In genomic region chr2:7984693-7985353, GRCh38 we compare ENCODE assay signal across 16 cellular contexts.
DNase-seq lines count a peak whose midpoint lies in the region; ATAC-seq and TF ChIP-seq lines count a peak whose summit lies in the region.
"Had no signal": no experiment of that assay in that cellular context is flagged by ENCODE, and none has a peak within 500 bp of the region (broad histone marks: within the 10 kb centered on the region; RNA-seq: fewer than 3 reads in every experiment).

No MANE protein-coding gene starts in this region.

- H3K4me1 Mint-ChIP-seq in activated T-cell treated with anti-CD3 and anti-CD28 coated beads, Interleukin-2, amount 50 U/mL, for 24 hours (ENCODE audit: low read depth) = peaks cover 31% of the 10 kb centered on the region
- H3K4me1 Mint-ChIP-seq in GM23338 = no peaks in the 10 kb centered on the region; the same call in 2 of the 3 replicates
- peaks cover 31% of the 10 kb centered on the region for H3K4me1 Mint-ChIP-seq in T-helper 2 cell treated with Interferon-gamma antibody and Interleukin-4, amounts not matched to agents 5 μg/mL and 100 μg/mL, for 36 hours (ENCODE audit: low read depth)
- H3K4me1 Mint-ChIP-seq in natural killer cell treated with Interleukin-12 subunit alpha and Interleukin-12 subunit beta and Interleukin-15 and Interleukin-18, amount 100 ng/mL, for 72 hours (ENCODE audit: low read depth in 2 of 2) = peaks cover 28 to 29% of the 10 kb centered on the region in 2 donors

- H3K27ac ChIP-seq in GM23338 (ENCODE audit: low read depth) = no peak overlapping the region
- no peak overlapping the region for H3K27ac ChIP-seq in heart left ventricle
- H3K27ac ChIP-seq: ovary, vagina had no signal

- H4K20me1 ChIP-seq in GM23338 (replicated peaks; ENCODE audit: insufficient read depth) = no peaks in the 10 kb centered on the region

- peaks cover 2% of the 10 kb centered on the region for H3K36me3 Mint-ChIP-seq in activated T-cell treated with anti-CD3 and anti-CD28 coated beads, Interleukin-2, amount 50 U/mL, for 24 hours (ENCODE audit: low read depth)
- H3K36me3 Mint-ChIP-seq in GM23338 (ENCODE audit: low read depth) = peaks cover 8% of the 10 kb centered on the region; the same call in 2 of the 3 replicates
- H3K36me3 Mint-ChIP-seq in T-helper 2 cell treated with Interferon-gamma antibody and Interleukin-4, amounts not matched to agents 5 μg/mL and 100 μg/mL, for 36 hours (ENCODE audit: low read depth) = no peaks in the 10 kb centered on the region
- H3K36me3 Mint-ChIP-seq in natural killer cell treated with Interleukin-12 subunit alpha and Interleukin-12 subunit beta and Interleukin-15 and Interleukin-18, amount 100 ng/mL, for 72 hours = peaks cover 7% of the 10 kb centered on the region

- peak overlapping the region; percentile 63 for H2AFZ ChIP-seq in GM23338

- peaks cover 10% of the 10 kb centered on the region for H3K9me3 Mint-ChIP-seq in activated T-cell treated with anti-CD3 and anti-CD28 coated beads, Interleukin-2, amount 50 U/mL, for 24 hours
- peaks cover 9% of the 10 kb centered on the region; the same call in 2 of the 3 replicates for H3K9me3 Mint-ChIP-seq in GM23338
- H3K9me3 Mint-ChIP-seq in T-helper 2 cell treated with Interferon-gamma antibody and Interleukin-4, amounts not matched to agents 5 μg/mL and 100 μg/mL, for 36 hours = peaks cover 12% of the 10 kb centered on the region
- H3K9me3 Mint-ChIP-seq in natural killer cell treated with Interleukin-12 subunit alpha and Interleukin-12 subunit beta and Interleukin-15 and Interleukin-18, amount 100 ng/mL, for 72 hours = no peaks in the 10 kb centered on the region

- H3K27me3 Mint-ChIP-seq in activated T-cell treated with anti-CD3 and anti-CD28 coated beads, Interleukin-2, amount 50 U/mL, for 24 hours = no peaks in the 10 kb centered on the region
- H3K27me3 Mint-ChIP-seq in GM23338 (ENCODE audit: insufficient read depth, low read depth, poor library complexity) = peaks cover 6% of the 10 kb centered on the region
- no peaks in the 10 kb centered on the region for H3K27me3 Mint-ChIP-seq in T-helper 2 cell treated with Interferon-gamma antibody and Interleukin-4, amounts not matched to agents 5 μg/mL and 100 μg/mL, for 36 hours (ENCODE audit: low read depth)
- H3K27me3 Mint-ChIP-seq in natural killer cell treated with Interleukin-12 subunit alpha and Interleukin-12 subunit beta and Interleukin-15 and Interleukin-18, amount 100 ng/mL, for 72 hours = no peaks in the 10 kb centered on the region
- H3K27me3 Mint-ChIP-seq: CD4-positive, alpha-beta T cell had no signal

- no peak for TF ChIP-seq POLR2A in heart left ventricle (IDR thresholded peaks at IDR 0.05)

- 69 to 87% (median 83%) methylated on average over 9 of the region's 9 CpGs for WGBS in heart left ventricle, 4 donors

- H3K4me1 ChIP-seq in GM23338 (ENCODE audit: insufficient read depth) = no peaks in the 10 kb centered on the region
- no peaks in the 10 kb centered on the region for H3K4me1 ChIP-seq in heart left ventricle
- H3K4me1 ChIP-seq: vagina had no signal

- peaks cover 32% of the 10 kb centered on the region for H3K9me2 ChIP-seq in GM23338 (ENCODE audit: insufficient read depth)

- H3K27me3 ChIP-seq in GM23338 (ENCODE audit: insufficient read depth) (no peaks in the 10 kb centered on the region), heart left ventricle (no peaks in the 10 kb centered on the region)
- H3K27me3 ChIP-seq: ovary, vagina had no signal

- peak overlapping the region; percentile 96 for H3K27ac Mint-ChIP-seq in activated T-cell treated with anti-CD3 and anti-CD28 coated beads, Interleukin-2, amount 50 U/mL, for 24 hours
- no peak overlapping the region for H3K27ac Mint-ChIP-seq in GM23338
- H3K27ac Mint-ChIP-seq in T-helper 2 cell treated with Interferon-gamma antibody and Interleukin-4, amounts not matched to agents 5 μg/mL and 100 μg/mL, for 36 hours = peak overlapping the region; percentile 39
- H3K27ac Mint-ChIP-seq in natural killer cell treated with Interleukin-12 subunit alpha and Interleukin-12 subunit beta and Interleukin-15 and Interleukin-18, amount 100 ng/mL, for 72 hours = peak overlapping the region; percentile 64 to 84
- H3K27ac Mint-ChIP-seq: CD4-positive, alpha-beta T cell had no signal

- intact Hi-C loops in heart left ventricle (cut with DNase I) = no loop called here

- peaks cover 0 to 11% (median 5%) of the 10 kb centered on the region in 12 donors for H3K9me3 ChIP-seq in heart left ventricle
- H3K9me3 ChIP-seq: ovary, vagina had no signal

- no peaks in the 10 kb centered on the region for H3K79me2 ChIP-seq in GM23338 (replicated peaks; ENCODE audit: insufficient read depth)

- no peak for DNase-seq in activated T-cell treated with anti-CD3 and anti-CD28 coated beads, Interleukin-2, amount 50 U/mL, for 24 hours
- DNase-seq in activated T-cell treated with anti-CD3 and anti-CD28 coated beads for 4 hours (no peak), GM23338 (ENCODE audit: low spot score) (no peak), NCI-H524 (lab: John Stamatoyannopoulos, UW) (no peak), heart left ventricle (no peak)
- DNase-seq in T-helper 2 cell treated with Interferon-gamma antibody and Interleukin-4, amounts not matched to agents 5 μg/mL and 100 μg/mL, for 36 hours (ENCODE audit: low spot score) = peak; percentile 7
- DNase-seq in natural killer cell treated with Interleukin-12 subunit alpha and Interleukin-12 subunit beta and Interleukin-15 and Interleukin-18, amount 100 ng/mL, for 72 hours (ENCODE audit: low spot score) = no peak
- DNase-seq: ACHN; CD4-positive, alpha-beta T cell; DND-41; NCI-H1417 treated with DMSO at 0.1 percent for 48 hours; ovary; RPMI8226 had no signal

- H3K36me3 ChIP-seq in GM23338 (ENCODE audit: insufficient read depth) (no peaks in the 10 kb centered on the region), heart left ventricle (no peaks in the 10 kb centered on the region)
- H3K36me3 ChIP-seq: ovary, vagina had no signal

- no peaks in the 10 kb centered on the region for H3F3A ChIP-seq in GM23338 (replicated peaks; ENCODE audit: low read depth)

- H3K4me3 ChIP-seq in GM23338 = no peak overlapping the region
- H3K4me3 ChIP-seq in heart left ventricle = no peak overlapping the region
- H3K4me3 ChIP-seq: ovary, vagina had no signal

- ATAC-seq in GM23338 = no peak
- ATAC-seq in natural killer cell treated with Interleukin-12 subunit alpha and Interleukin-12 subunit beta and Interleukin-15 and Interleukin-18, amount 100 ng/mL, for 72 hours = peak; percentile 76 to 77
- no peak for ATAC-seq in GM21526 (IDR thresholded peaks at IDR 0.05; ENCODE audit: low FRiP score, unreplicated experiment)
- ATAC-seq in heart left ventricle = no peak
- ATAC-seq: sciatic nerve had no signal

- H3K4me2 ChIP-seq in GM23338 = no peak overlapping the region

- no peak for TF ChIP-seq CTCF in GM23338 (conservative IDR thresholded peaks at IDR 0.05; ENCODE audit: low read depth in 2 of 2)
- TF ChIP-seq CTCF in heart left ventricle (IDR thresholded peaks at IDR 0.05) = no peak

- H3K4me3 Mint-ChIP-seq in activated T-cell treated with anti-CD3 and anti-CD28 coated beads, Interleukin-2, amount 50 U/mL, for 24 hours = peak overlapping the region; percentile 47
- H3K4me3 Mint-ChIP-seq in GM23338 = no peak overlapping the region
- peak overlapping the region; percentile 37 for H3K4me3 Mint-ChIP-seq in T-helper 2 cell treated with Interferon-gamma antibody and Interleukin-4, amounts not matched to agents 5 μg/mL and 100 μg/mL, for 36 hours
- peak overlapping the region; percentile 72 for H3K4me3 Mint-ChIP-seq in natural killer cell treated with Interleukin-12 subunit alpha and Interleukin-12 subunit beta and Interleukin-15 and Interleukin-18, amount 100 ng/mL, for 72 hours
- H3K4me3 Mint-ChIP-seq: CD4-positive, alpha-beta T cell had no signal

TF ChIP-seq in GM23338, 12 proteins besides CTCF, POLR2A, EP300 and RAD21 (continues in another document):
- TF ChIP-seq EZH2 (IDR thresholded peaks at IDR 0.05; ENCODE audit: low read depth, unreplicated experiment) = no peak
- TF ChIP-seq CREB1 (CRISPR knock-in tag; IDR thresholded peaks at IDR 0.05; ENCODE audit: low read depth) = no peak
- no peak for TF ChIP-seq JUNB (IDR thresholded peaks at IDR 0.05; ENCODE audit: unreplicated experiment)
- TF ChIP-seq REST (IDR thresholded peaks at IDR 0.05; ENCODE audit: unreplicated experiment) = no peak

Comparison
In these comparisons a context has a peak if more than half of its experiments do, and no peak if none do; other contexts are left out.
1. ATAC-seq: peak in natural killer cell treated with Interleukin-12 subunit alpha and Interleukin-12 subunit beta and Interleukin-15 and Interleukin-18, amount 100 ng/mL, for 72 hours (2 of 2); none in GM23338 (single experiment), GM21526 (single experiment) and heart left ventricle (0 of 4).